20 cellular contexts compared by ENCODE assay signal in the genomic region with DNA sequence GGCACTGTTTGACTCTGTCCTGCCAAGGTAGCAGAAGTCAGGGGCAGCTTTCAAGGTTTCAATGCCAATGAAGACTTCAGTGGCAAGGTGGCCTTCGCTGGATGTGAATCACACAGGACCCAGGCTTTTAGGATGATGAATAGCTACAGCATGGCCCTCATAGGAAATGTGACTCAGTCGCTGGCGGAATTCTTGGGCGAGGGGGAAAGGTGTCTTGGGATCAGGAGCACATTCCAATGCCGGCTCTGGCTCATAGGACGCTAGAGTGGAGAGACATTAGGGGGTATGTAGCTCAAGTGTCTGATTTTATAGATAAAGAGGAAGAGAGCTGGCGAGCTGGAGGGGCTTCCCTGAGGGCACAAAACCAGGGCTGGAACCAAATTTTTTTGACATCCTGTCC.
"Had no signal": no experiment of that assay in that cellular context is flagged by ENCODE, and none has a peak within 500 bp of the region (broad histone marks: within the 10 kb centered on the region; RNA-seq: fewer than 3 reads in every experiment).

No MANE protein-coding gene starts in this region.

- H3K36me3 Mint-ChIP-seq: activated naive CD8-positive, alpha-beta T cell treated with anti-CD3 and anti-CD28 coated beads for 36 hours; memory B cell had no signal

- H3K4me3 ChIP-seq: left ventricle myocardium inferior, mucosa of descending colon, pancreas, transverse colon had no signal

- H3K27ac Mint-ChIP-seq: activated B cell treated with CpG ODN at 0.5 μM for 24 hours; activated CD4-positive, alpha-beta T cell treated with anti-CD3 and anti-CD28 coated beads, Interleukin-2, amount 10 ng/mL, durations not matched to agents 24 days and 14 days; activated CD8-positive, alpha-beta T cell treated with anti-CD3 and anti-CD28 coated beads, Interleukin-2, amount 10 ng/mL, durations not matched to agents 7 days and 5 days; activated naive CD8-positive, alpha-beta T cell treated with anti-CD3 and anti-CD28 coated beads for 36 hours; memory B cell had no signal

- H3K4me1 ChIP-seq: left ventricle myocardium inferior, pancreas, transverse colon had no signal

- H3K27me3 Mint-ChIP-seq: activated naive CD8-positive, alpha-beta T cell treated with anti-CD3 and anti-CD28 coated beads for 36 hours had no signal

- FAIRE-seq: bronchial epithelial cell, endometrium, kidney, pancreas had no signal

- H3K4me3 Mint-ChIP-seq: activated B cell treated with CpG ODN at 0.5 μM for 24 hours; activated CD4-positive, alpha-beta T cell treated with anti-CD3 and anti-CD28 coated beads, Interleukin-2, amount 10 ng/mL, durations not matched to agents 24 days and 14 days; activated CD8-positive, alpha-beta T cell treated with anti-CD3 and anti-CD28 coated beads, Interleukin-2, amount 10 ng/mL, durations not matched to agents 7 days and 5 days; activated naive CD8-positive, alpha-beta T cell treated with anti-CD3 and anti-CD28 coated beads for 36 hours; memory B cell; naive thymus-derived CD4-positive, alpha-beta T cell had no signal

- DNase-seq: activated B cell treated with CpG ODN at 0.5 μM for 24 hours; activated CD4-positive, alpha-beta T cell treated with anti-CD3 and anti-CD28 coated beads, Interleukin-2, amount 10 ng/mL, durations not matched to agents 24 days and 14 days; activated CD8-positive, alpha-beta memory T cell treated with anti-CD3 and anti-CD28 coated beads, Interleukin-2, amount 50 U/mL, for 4 hours; activated CD8-positive, alpha-beta T cell treated with anti-CD3 and anti-CD28 coated beads, Interleukin-2, amount 10 ng/mL, durations not matched to agents 7 days and 5 days; activated naive CD8-positive, alpha-beta T cell treated with anti-CD3 and anti-CD28 coated beads for 36 hours; activated T-cell treated with anti-CD3 and anti-CD28 coated beads, Interleukin-2, amount 50 U/mL, for 48 hours; anterior cingulate cortex; hippocampal formation; kidney; left ventricle myocardium inferior; mucosa of descending colon; naive thymus-derived CD4-positive, alpha-beta T cell; pancreas; stimulated activated naive CD8-positive, alpha-beta T cell treated with anti-CD3 and anti-CD28 coated beads, Interleukin-15, Interleukin-2, amounts not matched to agents 100 U/mL and 50 U/mL, for 24 hours; T-helper 1 cell; transverse colon had no signal

- ATAC-seq: activated CD8-positive, alpha-beta T cell treated with anti-CD3 and anti-CD28 coated beads, Interleukin-2, amount 10 ng/mL, durations not matched to agents 7 days and 5 days; mucosa of descending colon; naive thymus-derived CD4-positive, alpha-beta T cell; pancreas; sciatic nerve; stimulated activated naive CD8-positive, alpha-beta T cell treated with anti-CD3 and anti-CD28 coated beads, Interleukin-15, Interleukin-2, amounts not matched to agents 100 U/mL and 50 U/mL, for 24 hours had no signal

- H3K27me3 ChIP-seq: pancreas, transverse colon had no signal

- H3K9me3 ChIP-seq: pancreas had no signal

- H3K36me3 ChIP-seq: left ventricle myocardium inferior, pancreas, transverse colon had no signal

- H3K4me1 Mint-ChIP-seq: activated B cell treated with CpG ODN at 0.5 μM for 24 hours; activated CD4-positive, alpha-beta T cell treated with anti-CD3 and anti-CD28 coated beads, Interleukin-2, amount 10 ng/mL, durations not matched to agents 24 days and 14 days; activated naive CD8-positive, alpha-beta T cell treated with anti-CD3 and anti-CD28 coated beads for 36 hours; memory B cell had no signal

- H3K27ac ChIP-seq: left ventricle myocardium inferior, pancreas, transverse colon had no signal
